ENCODE assay signal across 28 cellular contexts in the genomic region with DNA sequence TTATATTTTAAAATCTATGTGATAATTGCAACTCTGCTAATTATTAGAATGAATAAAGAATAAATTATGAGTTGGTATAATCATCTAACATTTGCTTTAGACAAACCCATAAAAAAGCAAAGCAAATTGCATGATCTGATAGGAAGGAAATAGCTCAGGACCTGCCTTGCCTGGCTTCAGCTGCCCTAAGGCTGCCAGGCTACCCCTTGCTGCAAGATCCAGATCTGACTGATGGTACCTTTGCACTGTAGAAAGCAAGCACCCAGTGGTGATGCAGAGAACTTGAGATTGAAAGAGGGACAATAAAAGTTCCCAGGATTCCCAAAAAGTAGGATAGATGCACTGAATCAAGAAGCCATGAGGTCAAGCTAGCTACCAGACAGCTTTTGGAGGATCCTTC.
"Had no signal": no experiment of that assay in that cellular context is flagged by ENCODE, and none has a peak within 500 bp of the region (broad histone marks: within the 10 kb centered on the region; RNA-seq: fewer than 3 reads in every experiment).

No MANE protein-coding gene starts in this region.

- H3K4me2 ChIP-seq: neural progenitor cell had no signal

- H3K27ac ChIP-seq: neural progenitor cell, ovary, parathyroid adenoma, psoas muscle, right lobe of liver, sigmoid colon, stomach, thoracic aorta, thyroid gland, tibial nerve, upper lobe of left lung, vagina had no signal

- H3K27ac Mint-ChIP-seq: naive thymus-derived CD4-positive, alpha-beta T cell; natural killer cell; nephron; neural progenitor cell; progenitor cell of endocrine pancreas; stimulated activated memory B cell treated with anti-CD40 and anti-IgM and Interleukin-4, amounts not matched to agents 10 μg/mL and 1 μg/mL and 100 μg/mL, for 72 hours; stimulated activated naive CD8-positive, alpha-beta T cell treated with anti-CD3 and anti-CD28 coated beads, Interleukin-15, Interleukin-2, amounts not matched to agents 100 ng/mL and 50 ng/mL, for 24 hours had no signal

- H3K4me1 Mint-ChIP-seq: naive thymus-derived CD4-positive, alpha-beta T cell; natural killer cell; stimulated activated memory B cell treated with anti-CD40 and anti-IgM and Interleukin-4, amounts not matched to agents 10 μg/mL and 1 μg/mL and 100 μg/mL, for 72 hours had no signal

- H3K4me3 Mint-ChIP-seq: naive thymus-derived CD4-positive, alpha-beta T cell; natural killer cell; nephron; neural progenitor cell; stimulated activated memory B cell treated with anti-CD40 and anti-IgM and Interleukin-4, amounts not matched to agents 10 μg/mL and 1 μg/mL and 100 μg/mL, for 72 hours; stimulated activated naive CD8-positive, alpha-beta T cell treated with anti-CD3 and anti-CD28 coated beads, Interleukin-15, Interleukin-2, amounts not matched to agents 100 ng/mL and 50 ng/mL, for 24 hours had no signal

- DNase-seq: naive thymus-derived CD4-positive, alpha-beta T cell; natural killer cell; occipital lobe; ovary; posterior cingulate gyrus; psoas muscle; right lobe of liver; sigmoid colon; small intestine; stimulated activated CD4-positive, alpha-beta T cell treated with anti-CD3 and anti-CD28 coated beads, Interleukin-12 subunit alpha, Interleukin-12 subunit beta, amount 100 ng/mL, for 4 hours; stimulated activated CD4-positive, alpha-beta T cell treated with anti-CD3 and anti-CD28 coated beads, Interleukin-1b, Interleukin-23, amount 100 ng/mL, for 48 hours; stimulated activated CD4-positive, alpha-beta T cell treated with anti-CD3 and anti-CD28 coated beads, Interleukin-4, amount 100 ng/mL, for 1 hour; stimulated activated CD4-positive, alpha-beta T cell treated with anti-CD3 and anti-CD28 coated beads, Interleukin-4, amount 100 ng/mL, for 4 hours; stimulated activated CD8-positive, alpha-beta memory T cell treated with anti-CD3 and anti-CD28 coated beads, Interleukin-4, amount 100 ng/mL, for 48 hours; stimulated activated naive CD4-positive, alpha-beta T cell; stomach; thyroid gland; trophoblast cell had no signal

- H2AFZ ChIP-seq: neural progenitor cell, parathyroid adenoma had no signal

- H3K9ac ChIP-seq: neural progenitor cell, parathyroid adenoma had no signal

- H3K4me3 ChIP-seq: neural progenitor cell, ovary, psoas muscle, right lobe of liver, sigmoid colon, stomach, thoracic aorta, thyroid gland, tibial nerve, upper lobe of left lung, vagina had no signal

- H3K9me3 ChIP-seq: ovary, psoas muscle, right lobe of liver, sigmoid colon, stomach, thoracic aorta, thyroid gland, tibial nerve, upper lobe of left lung, vagina had no signal

- H3K36me3 Mint-ChIP-seq: naive thymus-derived CD4-positive, alpha-beta T cell; natural killer cell; stimulated activated memory B cell treated with anti-CD40 and anti-IgM and Interleukin-4, amounts not matched to agents 10 μg/mL and 1 μg/mL and 100 μg/mL, for 72 hours had no signal

- ATAC-seq: naive thymus-derived CD4-positive, alpha-beta T cell; natural killer cell; psoas muscle; right lobe of liver; stimulated activated memory B cell treated with anti-CD40 and anti-IgM and Interleukin-4, amounts not matched to agents 10 μg/mL and 1 μg/mL and 100 μg/mL, for 72 hours had no signal

- H3K4me1 ChIP-seq: parathyroid adenoma, psoas muscle, right lobe of liver, thyroid gland had no signal

- H3K27me3 ChIP-seq: neural progenitor cell, ovary, right lobe of liver, sigmoid colon, stomach, thyroid gland, tibial nerve, upper lobe of left lung, vagina had no signal

- H3K9me3 Mint-ChIP-seq: naive thymus-derived CD4-positive, alpha-beta T cell; natural killer cell; nephron; neural progenitor cell; stimulated activated memory B cell treated with anti-CD40 and anti-IgM and Interleukin-4, amounts not matched to agents 10 μg/mL and 1 μg/mL and 100 μg/mL, for 72 hours; stimulated activated naive CD8-positive, alpha-beta T cell treated with anti-CD3 and anti-CD28 coated beads, Interleukin-15, Interleukin-2, amounts not matched to agents 100 ng/mL and 50 ng/mL, for 24 hours had no signal

- H3K79me2 ChIP-seq: parathyroid adenoma had no signal

- H3K36me3 ChIP-seq: neural progenitor cell, ovary, right lobe of liver, sigmoid colon, stomach, thoracic aorta, thyroid gland, tibial nerve, upper lobe of left lung, vagina had no signal
